Comparison of ENCODE assay signal across 1 cellular context in the genomic region with DNA sequence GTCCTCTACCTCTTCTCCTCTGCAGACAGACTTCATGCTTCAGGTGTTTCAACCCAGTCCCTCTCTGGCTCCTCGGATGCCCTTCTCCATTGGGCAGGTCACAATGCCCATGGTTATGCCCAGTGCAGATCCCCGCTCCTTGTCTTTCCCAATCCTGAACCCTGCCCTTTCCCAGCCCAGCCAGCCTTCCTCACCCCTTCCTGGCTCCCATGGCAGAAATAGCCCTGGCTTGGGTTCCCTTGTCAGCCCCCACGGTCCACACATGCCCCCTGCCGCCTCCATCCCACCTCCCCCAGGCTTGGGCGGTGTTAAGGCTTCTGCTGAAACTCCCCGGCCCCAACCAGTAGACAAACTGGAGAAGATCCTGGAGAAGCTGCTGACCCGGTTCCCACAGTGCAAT.
TF ChIP-seq lines count a peak whose summit lies in the region.

No MANE protein-coding gene starts in this region.

TF ChIP-seq in IMR-90, 13 proteins besides CTCF, POLR2A, EP300 and RAD21:
- TF ChIP-seq CHD1 (IDR thresholded peaks at IDR 0.05; ENCODE audit: low read depth, low read length): no peak
- TF ChIP-seq MAZ (IDR thresholded peaks at IDR 0.05; ENCODE audit: borderline replicate concordance, low read depth, low read length): no peak
- no peak for TF ChIP-seq FOS (IDR thresholded peaks at IDR 0.05; ENCODE audit: low read depth, low read length)
- no peak for TF ChIP-seq RFX5 (IDR thresholded peaks at IDR 0.05; ENCODE audit: low read depth, low read length)
- no peak for TF ChIP-seq NFE2L2 (IDR thresholded peaks at IDR 0.05; ENCODE audit: low read depth, low read length)
- TF ChIP-seq MAFK (IDR thresholded peaks at IDR 0.05; ENCODE audit: low read depth, low read length): no peak
- TF ChIP-seq, protein P1, sequence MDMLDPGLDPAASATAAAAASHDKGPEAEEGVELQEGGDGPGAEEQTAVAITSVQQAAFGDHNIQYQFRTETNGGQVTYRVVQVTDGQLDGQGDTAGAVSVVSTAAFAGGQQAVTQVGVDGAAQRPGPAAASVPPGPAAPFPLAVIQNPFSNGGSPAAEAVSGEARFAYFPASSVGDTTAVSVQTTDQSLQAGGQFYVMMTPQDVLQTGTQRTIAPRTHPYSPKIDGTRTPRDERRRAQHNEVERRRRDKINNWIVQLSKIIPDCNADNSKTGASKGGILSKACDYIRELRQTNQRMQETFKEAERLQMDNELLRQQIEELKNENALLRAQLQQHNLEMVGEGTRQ (IDR thresholded peaks at IDR 0.05; ENCODE audit: low read depth, low read length): no peak
- no peak for TF ChIP-seq BHLHE40 (IDR thresholded peaks at IDR 0.05; ENCODE audit: low read depth, low read length)
- TF ChIP-seq, protein P2, sequence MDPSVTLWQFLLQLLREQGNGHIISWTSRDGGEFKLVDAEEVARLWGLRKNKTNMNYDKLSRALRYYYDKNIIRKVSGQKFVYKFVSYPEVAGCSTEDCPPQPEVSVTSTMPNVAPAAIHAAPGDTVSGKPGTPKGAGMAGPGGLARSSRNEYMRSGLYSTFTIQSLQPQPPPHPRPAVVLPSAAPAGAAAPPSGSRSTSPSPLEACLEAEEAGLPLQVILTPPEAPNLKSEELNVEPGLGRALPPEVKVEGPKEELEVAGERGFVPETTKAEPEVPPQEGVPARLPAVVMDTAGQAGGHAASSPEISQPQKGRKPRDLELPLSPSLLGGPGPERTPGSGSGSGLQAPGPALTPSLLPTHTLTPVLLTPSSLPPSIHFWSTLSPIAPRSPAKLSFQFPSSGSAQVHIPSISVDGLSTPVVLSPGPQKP (IDR thresholded peaks at IDR 0.05; ENCODE audit: borderline replicate concordance, low read depth, low read length): no peak
